25 cellular contexts compared by ENCODE assay signal in genomic region chr15:100029045-100029444, GRCh38.
"Had no signal": no experiment of that assay in that cellular context is flagged by ENCODE, and none has a peak within 500 bp of the region (broad histone marks: within the 10 kb centered on the region; RNA-seq: fewer than 3 reads in every experiment).

No MANE protein-coding gene starts in this region.

- H3K4me1 ChIP-seq: adrenal gland, colonic mucosa had no signal

- DNase-seq: activated CD4-positive, alpha-beta memory T cell treated with anti-CD3 and anti-CD28 coated beads for 36 hours; activated CD4-positive, alpha-beta T cell treated with anti-CD3 and anti-CD28 coated beads for 36 hours; activated CD4-positive, alpha-beta T cell treated with anti-CD3 and anti-CD28 coated beads, Interleukin-2, amount 10 ng/mL, durations not matched to agents 24 days and 14 days; activated CD4-positive, CD25-positive, alpha-beta regulatory T cell; activated CD4-positive, CD25-positive, alpha-beta regulatory T cell treated with anti-CD3 and anti-CD28 coated beads, Interleukin-2, amount 50 U/mL, for 72 hours; activated CD8-positive, alpha-beta memory T cell treated with anti-CD3 and anti-CD28 coated beads, Interleukin-2, amount 10 ng/mL, durations not matched to agents 7 days and 5 days; activated CD8-positive, alpha-beta memory T cell treated with anti-CD3 and anti-CD28 coated beads, Interleukin-2, amount 50 U/mL, for 4 hours; activated CD8-positive, alpha-beta T cell treated with anti-CD3 and anti-CD28 coated beads, Interleukin-2, amount 10 ng/mL, durations not matched to agents 7 days and 5 days; activated effector memory CD4-positive, alpha-beta T cell treated with anti-CD3 and anti-CD28 coated beads, Interleukin-2, amount 50 U/mL, for 16 hours; activated naive CD4-positive, alpha-beta T cell treated with anti-CD3 and anti-CD28 coated beads for 36 hours; activated naive CD8-positive, alpha-beta T cell treated with anti-CD3 and anti-CD28 coated beads for 36 hours; activated naive CD8-positive, alpha-beta T cell treated with anti-CD3 and anti-CD28 coated beads, Interleukin-2, amount 50 U/mL, for 24 hours; activated T-cell treated with anti-CD3 and anti-CD28 coated beads, Interleukin-2, amount 50 U/mL, for 1 hour; activated T-cell treated with anti-CD3 and anti-CD28 coated beads, Interleukin-2, amount 50 U/mL, for 48 hours; adrenal gland; amygdala; brain microvascular endothelial cell; caudate nucleus; colonic mucosa; dorsolateral prefrontal cortex; effector memory CD4-positive, alpha-beta T cell; foreskin fibroblast; heart left ventricle; T-helper 2 cell had no signal

- H3K9me3 ChIP-seq: adrenal gland, colonic mucosa had no signal

- H3K27ac ChIP-seq: adrenal gland, brain microvascular endothelial cell, colonic mucosa, dorsolateral prefrontal cortex had no signal

- H3K4me3 ChIP-seq: adrenal gland, colonic mucosa, dorsolateral prefrontal cortex, heart left ventricle had no signal

- H3K27me3 ChIP-seq: adrenal gland, brain microvascular endothelial cell, colonic mucosa, heart left ventricle had no signal

- ATAC-seq: activated CD4-positive, alpha-beta T cell treated with anti-CD3 and anti-CD28 coated beads for 36 hours; activated CD8-positive, alpha-beta memory T cell treated with anti-CD3 and anti-CD28 coated beads, Interleukin-2, amount 10 ng/mL, durations not matched to agents 7 days and 5 days; activated CD8-positive, alpha-beta T cell treated with anti-CD3 and anti-CD28 coated beads, Interleukin-2, amount 10 ng/mL, durations not matched to agents 7 days and 5 days; activated naive CD8-positive, alpha-beta T cell treated with anti-CD3 and anti-CD28 coated beads, Interleukin-2, amount 50 U/mL, for 24 hours; esophagus mucosa had no signal

- H3K36me3 ChIP-seq: adrenal gland, brain microvascular endothelial cell, colonic mucosa, heart left ventricle had no signal
